In genomic region chr15:53851110-53851833, GRCh38 we compare ENCODE assay signal across 14 cellular contexts.
DNase-seq lines count a peak whose midpoint lies in the region; FAIRE-seq and TF ChIP-seq lines count a peak whose summit lies in the region.
"Had no signal": no experiment of that assay in that cellular context is flagged by ENCODE, and none has a peak within 500 bp of the region (broad histone marks: within the 10 kb centered on the region; RNA-seq: fewer than 3 reads in every experiment).

No MANE protein-coding gene starts in this region.

- no peak for FAIRE-seq in D721Med (lab: Jason Lieb, UNC)
- FAIRE-seq: GM12892, GM18507, H1 had no signal

- H3K36me3 ChIP-seq in breast epithelium, result no peaks in the 10 kb centered on the region
- no peaks in the 10 kb centered on the region for H3K36me3 ChIP-seq in right atrium auricular region
- H3K36me3 ChIP-seq: BLaER1 treated with 17β-estradiol and CSF1 and Interleukin-3, amounts not matched to agents 10 nM and 100 nM had no signal

- H3K27me3 ChIP-seq in breast epithelium (no peaks in the 10 kb centered on the region), right atrium auricular region (no peaks in the 10 kb centered on the region)
- H3K27me3 ChIP-seq: BLaER1 treated with 17β-estradiol and CSF1 and Interleukin-3, amounts not matched to agents 10 nM and 100 nM had no signal

- peaks cover 6% of the 10 kb centered on the region for H3K4me1 Mint-ChIP-seq in progenitor cell of endocrine pancreas (ENCODE audit: low read depth)
- H3K4me1 Mint-ChIP-seq: B cell, H9 had no signal

- peak overlapping the region; percentile 34 for H3K27ac Mint-ChIP-seq in progenitor cell of endocrine pancreas
- H3K27ac Mint-ChIP-seq: B cell; CD8-positive, alpha-beta T cell; H9 had no signal

- H3K4me3 ChIP-seq in breast epithelium (no peak overlapping the region), right atrium auricular region (no peak overlapping the region)
- H3K4me3 ChIP-seq: BLaER1 treated with 17β-estradiol and CSF1 and Interleukin-3, amounts not matched to agents 10 nM and 100 nM had no signal

- H3K4me1 ChIP-seq in breast epithelium (no peaks in the 10 kb centered on the region), right atrium auricular region (no peaks in the 10 kb centered on the region)
- H3K4me1 ChIP-seq: BLaER1 treated with 17β-estradiol and CSF1 and Interleukin-3, amounts not matched to agents 10 nM and 100 nM had no signal

- H3K9me3 Mint-ChIP-seq in progenitor cell of endocrine pancreas (ENCODE audit: low read depth), result peaks cover 42% of the 10 kb centered on the region

- no peak overlapping the region for H3K4me3 Mint-ChIP-seq in progenitor cell of endocrine pancreas (ENCODE audit: low read depth)
- H3K4me3 Mint-ChIP-seq: B cell; CD8-positive, alpha-beta T cell; H9 had no signal

- DNase-seq in ELF-1 (ENCODE audit: low read depth, low spot score) (peak; percentile 27), islet precursor cell (peak; percentile 65), progenitor cell of endocrine pancreas (ENCODE audit: low spot score, unreplicated experiment) (no peak), breast epithelium (ENCODE audit: low spot score in 2 of 2) (no peak), D721Med (ENCODE audit: insufficient read length, low spot score) (no peak), right atrium auricular region (ENCODE audit: low spot score) (no peak)
- DNase-seq: CD8-positive, alpha-beta T cell; GDM1; H9 had no signal

- H3K27ac ChIP-seq in breast epithelium (no peak overlapping the region), right atrium auricular region (no peak overlapping the region)
- H3K27ac ChIP-seq: BLaER1 treated with 17β-estradiol and CSF1 and Interleukin-3, amounts not matched to agents 10 nM and 100 nM had no signal

- no peaks in the 10 kb centered on the region for H3K27me3 Mint-ChIP-seq in progenitor cell of endocrine pancreas
- H3K27me3 Mint-ChIP-seq: B cell had no signal

- intact Hi-C loops in breast epithelium (cut with DNase I; ENCODE audit: low total_unique reads), result no loop called here

- TF ChIP-seq CTCF in progenitor cell of endocrine pancreas (IDR thresholded peaks at IDR 0.05; ENCODE audit: unreplicated experiment) (no peak), breast epithelium (IDR thresholded peaks at IDR 0.05) (no peak), D721Med (IDR thresholded peaks at IDR 0.05; ENCODE audit: insufficient read depth, missing control alignments) (no peak), right atrium auricular region (IDR thresholded peaks at IDR 0.05) (no peak)

- H3K36me3 Mint-ChIP-seq in progenitor cell of endocrine pancreas (ENCODE audit: insufficient read depth), result peaks cover 49% of the 10 kb centered on the region
- H3K36me3 Mint-ChIP-seq: CD8-positive, alpha-beta T cell had no signal

- TF ChIP-seq POLR2A in breast epithelium (IDR thresholded peaks at IDR 0.05), result no peak

- H3K9me3 ChIP-seq in breast epithelium, result peaks cover 0 to 7% of the 10 kb centered on the region in 2 donors
- no peaks in the 10 kb centered on the region for H3K9me3 ChIP-seq in right atrium auricular region
- H3K9me3 ChIP-seq: BLaER1 treated with 17β-estradiol and CSF1 and Interleukin-3, amounts not matched to agents 10 nM and 100 nM had no signal

Comparison
In these comparisons a context has a peak if more than half of its experiments do, and no peak if none do; other contexts are left out.
1. DNase-seq: peak in ELF-1 (single experiment) and islet precursor cell (single experiment); none in progenitor cell of endocrine pancreas (single experiment), breast epithelium (0 of 2), D721Med (single experiment) and right atrium auricular region (single experiment).